7 cellular contexts compared by ENCODE assay signal in the genomic region with DNA sequence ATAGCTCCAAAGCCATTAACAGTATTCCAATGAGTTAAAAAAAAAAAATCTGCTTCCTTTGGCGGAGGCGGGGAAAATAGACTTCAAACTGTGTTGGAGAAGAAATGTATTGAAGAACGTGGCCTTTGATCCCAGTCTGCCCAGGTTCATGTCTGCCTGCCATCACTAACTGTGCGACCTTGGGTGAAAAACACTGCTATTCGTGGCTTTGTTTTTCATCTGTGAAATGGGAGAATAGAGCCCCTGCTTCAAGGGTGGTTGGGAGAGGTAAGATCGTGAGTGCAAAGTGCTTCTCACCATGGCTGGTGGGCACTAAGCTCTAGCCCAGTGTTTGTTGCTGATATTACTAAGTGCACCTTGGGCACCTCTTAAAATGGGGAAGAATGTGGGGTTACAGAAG.
"Had no signal": no experiment of that assay in that cellular context is flagged by ENCODE, and none has a peak within 500 bp of the region (broad histone marks: within the 10 kb centered on the region; RNA-seq: fewer than 3 reads in every experiment).

No MANE protein-coding gene starts in this region.

- ATAC-seq: K562 had no signal

- DNase-seq: IMR-90, KBM-7, KG1 had no signal

- H3K9ac ChIP-seq: KMS-11 had no signal

- H3K4me2 ChIP-seq: KMS-11 had no signal

- FAIRE-seq: HTR-8/SVneo, K562 had no signal

- H3K27ac ChIP-seq: HL-60, KMS-11 had no signal

- H3K4me3 ChIP-seq: K562 had no signal
